Comparison of ENCODE assay signal across 30 cellular contexts in genomic region chr18:78522507-78522906, GRCh38.
"Had no signal": no experiment of that assay in that cellular context is flagged by ENCODE, and none has a peak within 500 bp of the region (broad histone marks: within the 10 kb centered on the region; RNA-seq: fewer than 3 reads in every experiment).

No MANE protein-coding gene starts in this region.

- ATAC-seq: activated CD8-positive, alpha-beta T cell treated with anti-CD3 and anti-CD28 coated beads for 36 hours; activated naive CD4-positive, alpha-beta T cell treated with anti-CD3 and anti-CD28 coated beads, Interleukin-2, amount 50 U/mL, for 72 hours; activated T-cell treated with anti-CD3 and anti-CD28 coated beads, Interleukin-2, amount 50 U/mL, for 4 hours; activated T-cell treated with anti-CD3 and anti-CD28 coated beads, Interleukin-2, amount 50 U/mL, for 72 hours; activated T-helper 17 cell treated with anti-CD3 and anti-CD28 coated beads, Interleukin-2, amount 50 U/mL, for 72 hours; body of pancreas had no signal

- DNase-seq: activated B cell treated with CpG ODN at 0.5 μM for 24 hours; activated CD4-positive, alpha-beta memory T cell treated with anti-CD3 and anti-CD28 coated beads for 36 hours; activated CD4-positive, alpha-beta T cell treated with anti-CD3 and anti-CD28 coated beads for 4 hours; activated CD4-positive, alpha-beta T cell treated with anti-CD3 and anti-CD28 coated beads, Interleukin-2, amount 10 ng/mL, durations not matched to agents 24 days and 14 days; activated CD4-positive, alpha-beta T cell treated with anti-CD3 and anti-CD28 coated beads, Interleukin-2, amount 50 U/mL, for 1 hour; activated CD4-positive, alpha-beta T cell treated with anti-CD3 and anti-CD28 coated beads, Interleukin-2, amount 50 U/mL, for 4 hours; activated CD4-positive, CD25-positive, alpha-beta regulatory T cell treated with anti-CD3 and anti-CD28 coated beads, Interleukin-2, amount 50 U/mL, for 72 hours; activated CD8-positive, alpha-beta memory T cell treated with anti-CD3 and anti-CD28 coated beads, Interleukin-2, amount 50 U/mL, for 4 hours; activated CD8-positive, alpha-beta T cell treated with anti-CD3 and anti-CD28 coated beads for 36 hours; activated effector memory CD4-positive, alpha-beta T cell treated with anti-CD3 and anti-CD28 coated beads, Interleukin-2, amount 50 U/mL, for 16 hours; activated gamma-delta T cell treated with Interleukin-2 at 50 U/mL for 16 hours; activated naive CD4-positive, alpha-beta T cell; activated naive CD4-positive, alpha-beta T cell treated with anti-CD3 and anti-CD28 coated beads for 36 hours; activated naive CD4-positive, alpha-beta T cell treated with anti-CD3 and anti-CD28 coated beads, Interleukin-2, amount 50 U/mL, for 16 hours; activated naive CD8-positive, alpha-beta T cell treated with anti-CD3 and anti-CD28 coated beads for 36 hours; activated T-cell treated with anti-CD3 and anti-CD28 coated beads for 4 hours; activated T-cell treated with anti-CD3 and anti-CD28 coated beads, Interleukin-2, amount 50 U/mL, for 1 hour; activated T-cell treated with anti-CD3 and anti-CD28 coated beads, Interleukin-2, amount 50 U/mL, for 4 hours; activated T-cell treated with anti-CD3 and anti-CD28 coated beads, Interleukin-2, amount 50 U/mL, for 72 hours; adrenal gland; amniotic stem cell; aorta; body of pancreas; brain microvascular endothelial cell; central memory CD4-positive, alpha-beta T cell; T-helper 1 cell; T-helper 2 cell; T-helper 9 cell had no signal
